1 cellular context compared by ENCODE assay signal in genomic region chr9:109109962-109110325, GRCh38.
TF ChIP-seq lines count a peak whose summit lies in the region.

No MANE protein-coding gene starts in this region.

TF ChIP-seq in IMR-90, 13 proteins besides CTCF, POLR2A, EP300 and RAD21:
- TF ChIP-seq, protein P1, sequence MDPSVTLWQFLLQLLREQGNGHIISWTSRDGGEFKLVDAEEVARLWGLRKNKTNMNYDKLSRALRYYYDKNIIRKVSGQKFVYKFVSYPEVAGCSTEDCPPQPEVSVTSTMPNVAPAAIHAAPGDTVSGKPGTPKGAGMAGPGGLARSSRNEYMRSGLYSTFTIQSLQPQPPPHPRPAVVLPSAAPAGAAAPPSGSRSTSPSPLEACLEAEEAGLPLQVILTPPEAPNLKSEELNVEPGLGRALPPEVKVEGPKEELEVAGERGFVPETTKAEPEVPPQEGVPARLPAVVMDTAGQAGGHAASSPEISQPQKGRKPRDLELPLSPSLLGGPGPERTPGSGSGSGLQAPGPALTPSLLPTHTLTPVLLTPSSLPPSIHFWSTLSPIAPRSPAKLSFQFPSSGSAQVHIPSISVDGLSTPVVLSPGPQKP (IDR thresholded peaks at IDR 0.05; ENCODE audit: borderline replicate concordance, low read depth, low read length), result no peak
- TF ChIP-seq FOS (IDR thresholded peaks at IDR 0.05; ENCODE audit: low read depth, low read length) (no peak), CHD1 (IDR thresholded peaks at IDR 0.05; ENCODE audit: low read depth, low read length) (no peak), CEBPB (IDR thresholded peaks at IDR 0.05; ENCODE audit: low read depth, low read length) (no peak), MAZ (IDR thresholded peaks at IDR 0.05; ENCODE audit: borderline replicate concordance, low read depth, low read length) (no peak), NFE2L2 (IDR thresholded peaks at IDR 0.05; ENCODE audit: low read depth, low read length) (no peak), RCOR1 (IDR thresholded peaks at IDR 0.05; ENCODE audit: insufficient replicate concordance, low read length) (no peak), SMC3 (IDR thresholded peaks at IDR 0.05; ENCODE audit: low read depth, low read length) (no peak), MXI1 (IDR thresholded peaks at IDR 0.05; ENCODE audit: borderline replicate concordance, low read depth, low read length) (no peak), BHLHE40 (IDR thresholded peaks at IDR 0.05; ENCODE audit: low read depth, low read length) (no peak), MAFK (IDR thresholded peaks at IDR 0.05; ENCODE audit: low read depth, low read length) (no peak), RFX5 (IDR thresholded peaks at IDR 0.05; ENCODE audit: low read depth, low read length) (no peak)
